In the genomic region with DNA sequence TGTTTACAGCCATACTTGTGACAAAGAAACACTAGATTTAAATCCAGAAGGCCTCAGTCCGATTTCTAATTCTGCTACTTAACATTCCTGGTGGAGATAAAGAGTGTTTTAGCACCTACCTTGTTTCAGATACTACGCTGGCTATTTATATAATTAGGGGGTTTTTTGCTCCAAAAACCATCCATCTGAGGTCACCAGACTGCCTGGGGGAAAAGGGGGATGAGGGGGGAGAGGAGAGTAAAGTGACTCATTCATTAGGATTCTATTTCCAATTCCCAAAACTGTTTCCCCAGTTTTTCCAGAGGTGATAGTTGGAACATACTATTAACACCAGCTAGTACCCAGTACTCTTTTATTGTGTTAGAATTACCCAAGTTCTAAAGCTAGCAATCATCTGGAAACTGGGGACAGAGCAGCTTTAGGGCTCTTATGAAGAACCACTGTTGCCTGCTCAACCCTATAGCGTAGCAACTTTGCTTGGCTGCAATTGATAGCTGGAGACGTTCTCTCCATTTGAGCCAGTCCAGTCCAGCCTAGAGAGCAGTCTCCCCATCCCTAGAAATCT, we compare ENCODE assay signal across 1 cellular context.
TF ChIP-seq lines count a peak whose summit lies in the region.

No MANE protein-coding gene starts in this region.

TF ChIP-seq in HEK293, 187 proteins besides CTCF, POLR2A, EP300 and RAD21 (continued from another document):
- TF ChIP-seq, protein P1, sequence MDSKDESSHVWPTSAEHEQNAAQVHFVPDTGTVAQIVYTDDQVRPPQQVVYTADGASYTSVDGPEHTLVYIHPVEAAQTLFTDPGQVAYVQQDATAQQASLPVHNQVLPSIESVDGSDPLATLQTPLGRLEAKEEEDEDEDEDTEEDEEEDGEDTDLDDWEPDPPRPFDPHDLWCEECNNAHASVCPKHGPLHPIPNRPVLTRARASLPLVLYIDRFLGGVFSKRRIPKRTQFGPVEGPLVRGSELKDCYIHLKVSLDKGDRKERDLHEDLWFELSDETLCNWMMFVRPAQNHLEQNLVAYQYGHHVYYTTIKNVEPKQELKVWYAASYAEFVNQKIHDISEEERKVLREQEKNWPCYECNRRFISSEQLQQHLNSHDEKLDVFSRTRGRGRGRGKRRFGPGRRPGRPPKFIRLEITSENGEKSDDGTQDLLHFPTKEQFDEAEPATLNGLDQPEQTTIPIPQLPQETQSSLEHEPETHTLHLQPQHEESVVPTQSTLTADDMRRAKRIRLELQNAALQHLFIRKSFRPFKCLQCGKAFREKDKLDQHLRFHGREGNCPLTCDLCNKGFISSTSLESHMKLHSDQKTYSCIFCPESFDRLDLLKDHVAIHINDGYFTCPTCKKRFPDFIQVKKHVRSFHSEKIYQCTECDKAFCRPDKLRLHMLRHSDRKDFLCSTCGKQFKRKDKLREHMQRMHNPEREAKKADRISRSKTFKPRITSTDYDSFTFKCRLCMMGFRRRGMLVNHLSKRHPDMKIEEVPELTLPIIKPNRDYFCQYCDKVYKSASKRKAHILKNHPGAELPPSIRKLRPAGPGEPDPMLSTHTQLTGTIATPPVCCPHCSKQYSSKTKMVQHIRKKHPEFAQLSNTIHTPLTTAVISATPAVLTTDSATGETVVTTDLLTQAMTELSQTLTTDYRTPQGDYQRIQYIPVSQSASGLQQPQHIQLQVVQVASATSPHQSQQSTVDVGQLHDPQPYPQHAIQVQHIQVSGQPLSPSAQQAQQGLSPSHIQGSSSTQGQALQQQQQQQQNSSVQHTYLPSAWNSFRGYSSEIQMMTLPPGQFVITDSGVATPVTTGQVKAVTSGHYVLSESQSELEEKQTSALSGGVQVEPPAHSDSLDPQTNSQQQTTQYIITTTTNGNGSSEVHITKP (tag by site-specific recombination; IDR thresholded peaks at IDR 0.05), result peak; percentile 62; the same call in 1 of the 2 replicates
- TF ChIP-seq, protein P2, sequence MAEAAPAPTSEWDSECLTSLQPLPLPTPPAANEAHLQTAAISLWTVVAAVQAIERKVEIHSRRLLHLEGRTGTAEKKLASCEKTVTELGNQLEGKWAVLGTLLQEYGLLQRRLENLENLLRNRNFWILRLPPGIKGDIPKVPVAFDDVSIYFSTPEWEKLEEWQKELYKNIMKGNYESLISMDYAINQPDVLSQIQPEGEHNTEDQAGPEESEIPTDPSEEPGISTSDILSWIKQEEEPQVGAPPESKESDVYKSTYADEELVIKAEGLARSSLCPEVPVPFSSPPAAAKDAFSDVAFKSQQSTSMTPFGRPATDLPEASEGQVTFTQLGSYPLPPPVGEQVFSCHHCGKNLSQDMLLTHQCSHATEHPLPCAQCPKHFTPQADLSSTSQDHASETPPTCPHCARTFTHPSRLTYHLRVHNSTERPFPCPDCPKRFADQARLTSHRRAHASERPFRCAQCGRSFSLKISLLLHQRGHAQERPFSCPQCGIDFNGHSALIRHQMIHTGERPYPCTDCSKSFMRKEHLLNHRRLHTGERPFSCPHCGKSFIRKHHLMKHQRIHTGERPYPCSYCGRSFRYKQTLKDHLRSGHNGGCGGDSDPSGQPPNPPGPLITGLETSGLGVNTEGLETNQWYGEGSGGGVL (tag by site-specific recombination; IDR thresholded peaks at IDR 0.05), result peak; percentile 83
- TF ChIP-seq, protein P3, sequence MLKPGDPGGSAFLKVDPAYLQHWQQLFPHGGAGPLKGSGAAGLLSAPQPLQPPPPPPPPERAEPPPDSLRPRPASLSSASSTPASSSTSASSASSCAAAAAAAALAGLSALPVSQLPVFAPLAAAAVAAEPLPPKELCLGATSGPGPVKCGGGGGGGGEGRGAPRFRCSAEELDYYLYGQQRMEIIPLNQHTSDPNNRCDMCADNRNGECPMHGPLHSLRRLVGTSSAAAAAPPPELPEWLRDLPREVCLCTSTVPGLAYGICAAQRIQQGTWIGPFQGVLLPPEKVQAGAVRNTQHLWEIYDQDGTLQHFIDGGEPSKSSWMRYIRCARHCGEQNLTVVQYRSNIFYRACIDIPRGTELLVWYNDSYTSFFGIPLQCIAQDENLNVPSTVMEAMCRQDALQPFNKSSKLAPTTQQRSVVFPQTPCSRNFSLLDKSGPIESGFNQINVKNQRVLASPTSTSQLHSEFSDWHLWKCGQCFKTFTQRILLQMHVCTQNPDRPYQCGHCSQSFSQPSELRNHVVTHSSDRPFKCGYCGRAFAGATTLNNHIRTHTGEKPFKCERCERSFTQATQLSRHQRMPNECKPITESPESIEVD (tag by site-specific recombination; IDR thresholded peaks at IDR 0.05), result 0 out of 2 replicates have a peak, but pooled peaks have one; percentile 15
- TF ChIP-seq ZXDB (tag by site-specific recombination; IDR thresholded peaks at IDR 0.05) (no peak), ZNF302 (tag by site-specific recombination; IDR thresholded peaks at IDR 0.05; ENCODE audit: low read depth) (no peak), SP7 (tag by site-specific recombination; IDR thresholded peaks at IDR 0.05) (peak; percentile 96), ZNF366 (tag by site-specific recombination; conservative IDR thresholded peaks at IDR 0.05) (0 out of 2 replicates have a peak, but pooled peaks have one; percentile 27)
- TF ChIP-seq, protein P4, sequence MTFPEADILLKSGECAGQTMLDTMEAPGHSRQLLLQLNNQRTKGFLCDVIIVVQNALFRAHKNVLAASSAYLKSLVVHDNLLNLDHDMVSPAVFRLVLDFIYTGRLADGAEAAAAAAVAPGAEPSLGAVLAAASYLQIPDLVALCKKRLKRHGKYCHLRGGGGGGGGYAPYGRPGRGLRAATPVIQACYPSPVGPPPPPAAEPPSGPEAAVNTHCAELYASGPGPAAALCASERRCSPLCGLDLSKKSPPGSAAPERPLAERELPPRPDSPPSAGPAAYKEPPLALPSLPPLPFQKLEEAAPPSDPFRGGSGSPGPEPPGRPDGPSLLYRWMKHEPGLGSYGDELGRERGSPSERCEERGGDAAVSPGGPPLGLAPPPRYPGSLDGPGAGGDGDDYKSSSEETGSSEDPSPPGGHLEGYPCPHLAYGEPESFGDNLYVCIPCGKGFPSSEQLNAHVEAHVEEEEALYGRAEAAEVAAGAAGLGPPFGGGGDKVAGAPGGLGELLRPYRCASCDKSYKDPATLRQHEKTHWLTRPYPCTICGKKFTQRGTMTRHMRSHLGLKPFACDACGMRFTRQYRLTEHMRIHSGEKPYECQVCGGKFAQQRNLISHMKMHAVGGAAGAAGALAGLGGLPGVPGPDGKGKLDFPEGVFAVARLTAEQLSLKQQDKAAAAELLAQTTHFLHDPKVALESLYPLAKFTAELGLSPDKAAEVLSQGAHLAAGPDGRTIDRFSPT (tag by site-specific recombination; IDR thresholded peaks at IDR 0.05), result 0 out of 2 replicates have a peak, but pooled peaks have one; percentile 21
